Comparison of ENCODE assay signal across 1 cellular context in the genomic region with DNA sequence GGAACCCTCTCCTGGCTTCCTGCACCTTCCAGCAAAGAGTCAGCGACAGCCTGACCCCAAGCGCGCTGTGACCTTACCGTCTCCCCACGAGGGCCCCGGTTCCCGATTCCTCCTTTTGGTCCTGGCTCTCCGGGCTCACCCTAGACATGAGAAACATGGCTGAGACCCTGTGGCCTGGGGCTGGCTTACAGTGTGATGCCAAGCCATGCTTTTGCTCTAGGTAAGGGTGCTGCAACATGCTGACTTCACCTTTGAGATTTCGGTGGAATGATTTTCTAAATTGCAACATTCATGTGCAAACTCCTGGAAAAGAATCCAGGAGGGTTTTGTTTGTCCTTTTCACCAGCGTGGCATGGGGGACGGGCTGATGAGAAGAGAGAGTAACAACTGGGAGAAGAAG.
TF ChIP-seq lines count a peak whose summit lies in the region.

No MANE protein-coding gene starts in this region.

TF ChIP-seq in HepG2, 621 proteins besides CTCF, POLR2A, EP300 and RAD21 (continued from another document):
- TF ChIP-seq ZNF543 (CRISPR knock-in tag; IDR thresholded peaks at IDR 0.05), result no peak
- TF ChIP-seq ZNF230 (CRISPR knock-in tag; IDR thresholded peaks at IDR 0.05), result no peak
- TF ChIP-seq, protein P1, sequence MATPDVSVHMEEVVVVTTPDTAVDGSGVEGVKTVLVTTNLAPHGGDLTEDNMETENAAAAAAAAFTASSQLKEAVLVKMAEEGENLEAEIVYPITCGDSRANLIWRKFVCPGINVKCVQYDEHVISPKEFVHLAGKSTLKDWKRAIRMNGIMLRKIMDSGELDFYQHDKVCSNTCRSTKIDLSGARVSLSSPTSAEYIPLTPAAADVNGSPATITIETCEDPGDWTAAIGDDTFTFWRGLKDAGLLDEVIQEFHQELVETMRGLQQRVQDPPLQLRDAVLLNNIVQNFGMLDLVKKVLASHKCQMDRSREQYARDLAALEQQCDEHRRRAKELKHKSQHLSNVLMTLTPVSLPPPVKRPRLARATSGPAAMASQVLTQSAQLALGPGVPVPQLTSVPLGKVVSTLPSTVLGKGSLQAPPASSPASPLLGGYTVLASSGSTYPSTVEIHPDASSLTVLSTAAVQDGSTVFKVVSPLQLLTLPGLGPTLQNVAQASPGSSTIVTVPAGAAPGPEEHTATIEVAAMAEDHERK (CRISPR knock-in tag; IDR thresholded peaks at IDR 0.05; ENCODE audit: low read depth), result no peak
- no peak for TF ChIP-seq ZNF564 (CRISPR knock-in tag; IDR thresholded peaks at IDR 0.05)
- TF ChIP-seq, protein P2, sequence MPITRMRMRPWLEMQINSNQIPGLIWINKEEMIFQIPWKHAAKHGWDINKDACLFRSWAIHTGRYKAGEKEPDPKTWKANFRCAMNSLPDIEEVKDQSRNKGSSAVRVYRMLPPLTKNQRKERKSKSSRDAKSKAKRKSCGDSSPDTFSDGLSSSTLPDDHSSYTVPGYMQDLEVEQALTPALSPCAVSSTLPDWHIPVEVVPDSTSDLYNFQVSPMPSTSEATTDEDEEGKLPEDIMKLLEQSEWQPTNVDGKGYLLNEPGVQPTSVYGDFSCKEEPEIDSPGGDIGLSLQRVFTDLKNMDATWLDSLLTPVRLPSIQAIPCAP (CRISPR knock-in tag; IDR thresholded peaks at IDR 0.05; ENCODE audit: low read depth), result no peak
- no peak for TF ChIP-seq CBFB (CRISPR knock-in tag; IDR thresholded peaks at IDR 0.05)
- TF ChIP-seq ZNF850 (CRISPR knock-in tag; conservative IDR thresholded peaks at IDR 0.05), result no peak
- TF ChIP-seq RFX3 (CRISPR knock-in tag; IDR thresholded peaks at IDR 0.05), result no peak
- no peak for TF ChIP-seq BHLHE40 (IDR thresholded peaks at IDR 0.05; ENCODE audit: low read length)
- TF ChIP-seq, protein P3, sequence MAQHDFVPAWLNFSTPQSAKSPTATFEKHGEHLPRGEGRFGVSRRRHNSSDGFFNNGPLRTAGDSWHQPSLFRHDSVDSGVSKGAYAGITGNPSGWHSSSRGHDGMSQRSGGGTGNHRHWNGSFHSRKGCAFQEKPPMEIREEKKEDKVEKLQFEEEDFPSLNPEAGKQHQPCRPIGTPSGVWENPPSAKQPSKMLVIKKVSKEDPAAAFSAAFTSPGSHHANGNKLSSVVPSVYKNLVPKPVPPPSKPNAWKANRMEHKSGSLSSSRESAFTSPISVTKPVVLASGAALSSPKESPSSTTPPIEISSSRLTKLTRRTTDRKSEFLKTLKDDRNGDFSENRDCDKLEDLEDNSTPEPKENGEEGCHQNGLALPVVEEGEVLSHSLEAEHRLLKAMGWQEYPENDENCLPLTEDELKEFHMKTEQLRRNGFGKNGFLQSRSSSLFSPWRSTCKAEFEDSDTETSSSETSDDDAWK (CRISPR knock-in tag; IDR thresholded peaks at IDR 0.05), result no peak
- no peak for TF ChIP-seq KLF11 (CRISPR knock-in tag; IDR thresholded peaks at IDR 0.05)
- TF ChIP-seq AGO1 (IDR thresholded peaks at IDR 0.05; ENCODE audit: low read depth, low read length, poor library complexity, severe bottlenecking), result no peak
- no peak for TF ChIP-seq ZNF431 (CRISPR knock-in tag; IDR thresholded peaks at IDR 0.05; ENCODE audit: borderline replicate concordance, low read depth)
